3 cellular contexts compared by ENCODE assay signal in genomic region chr6:151544884-151545283, GRCh38. TPM values are rescaled to one million over a fixed set of nuclear protein-coding genes. Genes with fewer than 3 reads are reported as not detected.
"Had no signal": no experiment of that assay in that cellular context is flagged by ENCODE, and none has a peak within 500 bp of the region (broad histone marks: within the 10 kb centered on the region; RNA-seq: fewer than 3 reads in every experiment).

No MANE protein-coding gene starts in this region.

RNA-seq across cellular contexts. Expression of gene CCDC170, which starts 51.1 kb away (rescaled TPM):
- total RNA-seq: M059J, MCF 10A, NCI-H460 had no signal
